In the genomic region with DNA sequence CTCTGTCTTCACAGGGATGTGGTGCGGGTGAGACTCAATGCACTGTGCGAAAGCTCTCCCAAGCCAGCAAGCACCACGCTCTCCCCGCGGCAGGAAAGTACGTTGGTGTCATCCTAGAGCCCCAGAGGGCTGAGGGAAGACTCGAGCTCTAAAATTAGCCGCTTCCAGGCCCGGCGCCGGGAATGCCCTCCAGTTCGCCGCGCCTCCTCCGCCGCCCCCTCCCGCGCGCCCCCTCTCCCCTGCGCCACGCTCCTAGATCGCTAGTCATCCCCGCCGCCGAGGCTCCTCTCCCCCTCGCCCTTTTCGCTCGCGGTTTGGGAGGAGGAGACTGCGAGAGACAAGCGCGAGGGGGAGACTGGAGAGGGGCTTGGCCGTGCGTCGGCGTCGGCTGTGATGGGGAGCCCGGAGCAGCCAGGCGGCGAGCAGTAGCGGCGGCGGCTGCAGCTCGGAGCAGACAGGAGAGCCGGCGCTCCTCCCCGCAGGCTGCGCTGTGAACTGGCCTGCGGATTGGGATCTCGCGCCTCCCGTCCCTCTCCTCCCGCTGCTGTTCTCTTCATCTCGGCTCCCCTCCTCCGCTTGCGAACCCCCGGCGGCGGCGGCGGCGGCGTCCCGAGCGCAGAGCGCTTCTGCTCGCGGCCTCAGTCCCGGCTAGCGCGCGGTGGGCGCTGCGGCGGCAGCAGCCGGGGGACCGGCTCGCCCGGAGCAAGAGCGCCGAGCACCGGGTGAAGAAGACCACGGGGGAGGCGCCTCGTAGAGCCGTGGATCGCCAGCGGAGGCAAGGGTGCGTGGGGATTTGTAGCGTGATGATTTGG, we compare ENCODE assay signal across 9 cellular contexts. TPM values are rescaled to one million over a fixed set of nuclear protein-coding genes. Genes with fewer than 3 reads are reported as not detected.
A peak's percentile ranks its signal among the peaks of the same experiment; 100 is the strongest.
DNase-seq lines count a peak whose midpoint lies in the region; FAIRE-seq and TF ChIP-seq lines count a peak whose summit lies in the region.
"Had no signal": no experiment of that assay in that cellular context is flagged by ENCODE, and none has a peak within 500 bp of the region (broad histone marks: within the 10 kb centered on the region; RNA-seq: fewer than 3 reads in every experiment).

TSS of gene FAT3 (plus strand) at position 425 of the 812 bp plus-strand sequence. CDS start 127,295 bp downstream, outside the sequence.

- H3K9me3 Mint-ChIP-seq in endothelial cell (ENCODE audit: unreplicated experiment) = no peaks in the 10 kb centered on the region

- peak within 1 kb of the TSS; percentile 75 for H3K27ac Mint-ChIP-seq in endothelial cell (ENCODE audit: unreplicated experiment)

- H3K27me3 ChIP-seq in muscle layer of duodenum (ENCODE audit: low read depth, low read length) = peaks cover 38% of the 10 kb centered on the region

- no peak for TF ChIP-seq POLR2A in GM12891 (IDR thresholded peaks at IDR 0.05; ENCODE audit: low read depth, low read length)

- H3K27me3 Mint-ChIP-seq in endothelial cell (ENCODE audit: unreplicated experiment) = peaks cover 25% of the 10 kb centered on the region

- DNase-seq in DMS153 (lab: John Stamatoyannopoulos, UW) = peak; percentile 49
- peak; percentile 25 for DNase-seq in NCI-H2227 treated with DMSO at 0.1 percent for 48 hours (lab: John Stamatoyannopoulos, UW)
- DNase-seq in endothelial cell (ENCODE audit: low spot score) = peak; percentile 62
- no peak for DNase-seq in GM12891 (ENCODE audit: insufficient read length, low spot score)
- DNase-seq in H4 (ENCODE audit: low spot score) = no peak
- no peak for DNase-seq in OCI-M2 (lab: John Stamatoyannopoulos, UW; ENCODE audit: unreplicated experiment)
- DNase-seq in activated CD4-positive, alpha-beta T cell treated with anti-CD3 and anti-CD28 coated beads, Interleukin-2, amount 50 U/mL, for 48 hours = no peak

- peaks cover 22% of the 10 kb centered on the region for H3K4me1 Mint-ChIP-seq in endothelial cell (ENCODE audit: unreplicated experiment)

- H3K4me1 ChIP-seq in muscle layer of duodenum (ENCODE audit: control insufficient read depth in 1 of 2, insufficient read depth in 2 of 2, low read length in 2 of 2) = peaks cover 0 to 38% of the 10 kb centered on the region in 2 donors

- no peaks in the 10 kb centered on the region for H3K9me3 ChIP-seq in muscle layer of duodenum (ENCODE audit: control insufficient read depth in 1 of 2, low read length in 2 of 2)

- H3K36me3 ChIP-seq in muscle layer of duodenum (ENCODE audit: control insufficient read depth in 1 of 2, insufficient read depth in 2 of 2, low read length in 2 of 2) = no peaks in the 10 kb centered on the region

- no peak within 1 kb of the TSS for H3K27ac ChIP-seq in muscle layer of duodenum (ENCODE audit: low read length)

- peaks cover 7% of the 10 kb centered on the region for H3K36me3 Mint-ChIP-seq in endothelial cell (ENCODE audit: low read depth, unreplicated experiment)

- no peak for TF ChIP-seq CTCF in endothelial cell (IDR thresholded peaks at IDR 0.05; ENCODE audit: unreplicated experiment)

- H3K4me3 ChIP-seq in muscle layer of duodenum (ENCODE audit: low read depth in 1 of 2, low read length in 2 of 2) = peak within 1 kb of the TSS; percentile 21 to 72

- peak within 1 kb of the TSS; percentile 95 for H3K4me3 Mint-ChIP-seq in endothelial cell (ENCODE audit: unreplicated experiment)

- no peak for FAIRE-seq in GM12891 (lab: Jason Lieb, UNC)
- FAIRE-seq: bronchial epithelial cell had no signal

TF ChIP-seq in GM12891, 5 proteins besides CTCF, POLR2A, EP300 and RAD21:
- no peak for TF ChIP-seq TAF1 (IDR thresholded peaks at IDR 0.05; ENCODE audit: low read depth, low read length)
- TF ChIP-seq SPI1 (IDR thresholded peaks at IDR 0.05; ENCODE audit: low read depth, low read length) = no peak
- no peak for TF ChIP-seq POLR2AphosphoS5 (IDR thresholded peaks at IDR 0.05; ENCODE audit: low read depth, low read length)
- TF ChIP-seq PAX5 (IDR thresholded peaks at IDR 0.05; ENCODE audit: insufficient read depth, low read length, severe bottlenecking) = no peak
- TF ChIP-seq POU2F2 (IDR thresholded peaks at IDR 0.05; ENCODE audit: low read depth, low read length) = no peak

RNA-seq across cellular contexts. Expression of gene FAT3, which starts in this region (rescaled TPM):
- 17.6 TPM for total RNA-seq in endothelial cell (ENCODE audit: unreplicated experiment)
- polyA plus RNA-seq in GM12891 (2012; ENCODE audit: low read depth, missing spikeins) = not detected
- total RNA-seq in H4 (2014; rRNA removed; shearing (Covaris generic)) = 0.04 and 0.08 TPM in 2 replicates

Comparison
In these comparisons a context has a peak if more than half of its experiments do, and no peak if none do; other contexts are left out.
1. RNA of gene FAT3 (total RNA-seq): 17.6 TPM in endothelial cell (single experiment); 0.04 to 0.08 TPM in H4; every median in the first group is over 10 times any median in the second.
2. DNase-seq: peak in DMS153 (single experiment), NCI-H2227 treated with DMSO at 0.1 percent for 48 hours (single experiment) and endothelial cell (single experiment); none in GM12891 (single experiment), H4 (single experiment), OCI-M2 (single experiment) and activated CD4-positive, alpha-beta T cell treated with anti-CD3 and anti-CD28 coated beads, Interleukin-2, amount 50 U/mL, for 48 hours (0 of 2).